In the genomic region with DNA sequence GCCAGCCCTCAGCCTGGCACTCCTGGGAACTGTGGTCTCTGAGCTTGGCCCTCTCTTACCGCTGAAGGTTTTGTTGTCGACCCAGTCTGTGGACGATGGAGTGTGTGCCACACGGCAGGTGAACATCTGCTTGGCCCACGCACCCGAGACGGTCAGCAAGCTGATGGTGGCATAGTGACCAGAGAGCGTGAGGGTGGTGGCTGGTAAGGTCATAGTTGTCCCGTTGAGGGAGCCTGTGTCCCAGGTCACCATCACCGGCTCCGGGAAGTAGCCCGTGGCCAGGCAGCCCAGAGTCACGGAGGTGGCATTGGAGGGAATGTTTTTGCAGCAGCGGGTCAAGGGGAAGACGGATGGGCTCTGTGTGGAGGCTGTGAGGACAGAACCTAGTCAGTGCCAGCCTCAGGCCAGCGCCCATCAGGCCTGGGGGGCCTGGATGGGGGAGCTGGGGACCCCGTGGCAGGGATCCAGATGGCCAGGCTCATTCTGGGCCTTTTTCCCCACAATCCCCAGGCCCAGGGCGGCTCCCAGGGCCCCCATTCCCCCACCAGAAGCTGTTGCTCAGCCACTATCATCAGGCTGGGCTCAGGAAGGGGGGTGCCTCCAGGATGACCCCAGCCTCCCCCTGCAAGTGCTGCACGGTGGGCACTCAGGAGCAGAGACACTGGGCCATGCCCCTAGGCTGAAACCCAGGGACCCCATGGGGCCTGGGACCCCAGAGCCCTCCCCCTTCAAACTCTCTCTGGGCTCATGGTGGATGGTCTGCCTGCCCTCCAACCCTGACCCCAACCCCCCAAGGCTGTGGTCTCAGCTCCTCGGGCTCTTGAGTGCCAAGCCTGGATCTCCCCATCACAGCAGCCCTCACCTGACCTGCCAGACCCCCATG, we compare ENCODE assay signal across 14 cellular contexts.
"Had no signal": no experiment of that assay in that cellular context is flagged by ENCODE, and none has a peak within 500 bp of the region (broad histone marks: within the 10 kb centered on the region; RNA-seq: fewer than 3 reads in every experiment).

No MANE protein-coding gene starts in this region.

- H3K4me3 ChIP-seq: lower lobe of right lung, skin epidermis had no signal

- H3K4me1 Mint-ChIP-seq: activated naive CD4-positive, alpha-beta T cell treated with anti-CD3 and anti-CD28 coated beads, Interleukin-2, amount 10 ng/mL, durations not matched to agents 7 days and 5 days; stimulated activated effector memory CD8-positive, alpha-beta T cell treated with anti-CD3 and anti-CD28 coated beads, Interleukin-12 subunit alpha, Interleukin-12 subunit beta, amount 100 ng/mL, for 72 hours had no signal

- H3K9me3 Mint-ChIP-seq: activated B cell treated with CpG ODN at 0.5 μM for 24 hours; activated naive CD4-positive, alpha-beta T cell treated with anti-CD3 and anti-CD28 coated beads, Interleukin-2, amount 10 ng/mL, durations not matched to agents 7 days and 5 days; activated T-helper 1 cell treated with anti-CD3 and anti-CD28 coated beads, Interleukin-12 subunit alpha, Interleukin-12 subunit beta, Interleukin-2, Interleukin-4 antibody, amounts not matched to agents 30 ng/mL and 10 ng/mL and 1 ng/mL, durations not matched to agents 14 hours and 24 hours and 36 hours; naive B cell; stimulated activated effector memory CD8-positive, alpha-beta T cell treated with anti-CD3 and anti-CD28 coated beads, Interleukin-12 subunit alpha, Interleukin-12 subunit beta, amount 100 ng/mL, for 72 hours; type B pancreatic cell had no signal

- ATAC-seq: lower lobe of right lung; stimulated activated effector memory CD8-positive, alpha-beta T cell treated with anti-CD3 and anti-CD28 coated beads, Interleukin-12 subunit alpha, Interleukin-12 subunit beta, amount 100 ng/mL, for 72 hours; T-helper 17 cell had no signal

- H3K27me3 Mint-ChIP-seq: activated B cell treated with CpG ODN at 0.5 μM for 24 hours, naive B cell, type B pancreatic cell had no signal

- H3K36me3 ChIP-seq: lower lobe of right lung had no signal

- H3K27ac ChIP-seq: lower lobe of right lung, skin epidermis had no signal

- H3K4me1 ChIP-seq: lower lobe of right lung had no signal

- DNase-seq: activated CD4-positive, alpha-beta T cell treated with anti-CD3 and anti-CD28 coated beads, Interleukin-2, amount 50 U/mL, for 4 hours; activated naive CD4-positive, alpha-beta T cell treated with anti-CD3 and anti-CD28 coated beads, Interleukin-2, amount 10 ng/mL, durations not matched to agents 7 days and 5 days; caudate nucleus; cortex of kidney; effector memory CD4-positive, alpha-beta T cell; hippocampal formation; lower lobe of right lung; naive B cell; T-helper 17 cell had no signal

- H3K9me3 ChIP-seq: lower lobe of right lung had no signal

- H3K27ac Mint-ChIP-seq: activated naive CD4-positive, alpha-beta T cell treated with anti-CD3 and anti-CD28 coated beads, Interleukin-2, amount 10 ng/mL, durations not matched to agents 7 days and 5 days; activated T-helper 1 cell treated with anti-CD3 and anti-CD28 coated beads, Interleukin-12 subunit alpha, Interleukin-12 subunit beta, Interleukin-2, Interleukin-4 antibody, amounts not matched to agents 30 ng/mL and 10 ng/mL and 1 ng/mL, durations not matched to agents 14 hours and 24 hours and 36 hours; stimulated activated effector memory CD8-positive, alpha-beta T cell treated with anti-CD3 and anti-CD28 coated beads, Interleukin-12 subunit alpha, Interleukin-12 subunit beta, amount 100 ng/mL, for 72 hours; T-helper 17 cell; type B pancreatic cell had no signal

- H3K4me3 Mint-ChIP-seq: activated B cell treated with CpG ODN at 0.5 μM for 24 hours; activated naive CD4-positive, alpha-beta T cell treated with anti-CD3 and anti-CD28 coated beads, Interleukin-2, amount 10 ng/mL, durations not matched to agents 7 days and 5 days; activated T-helper 1 cell treated with anti-CD3 and anti-CD28 coated beads, Interleukin-12 subunit alpha, Interleukin-12 subunit beta, Interleukin-2, Interleukin-4 antibody, amounts not matched to agents 30 ng/mL and 10 ng/mL and 1 ng/mL, durations not matched to agents 14 hours and 24 hours and 36 hours; stimulated activated effector memory CD8-positive, alpha-beta T cell treated with anti-CD3 and anti-CD28 coated beads, Interleukin-12 subunit alpha, Interleukin-12 subunit beta, amount 100 ng/mL, for 72 hours; T-helper 17 cell; type B pancreatic cell had no signal

- H3K36me3 Mint-ChIP-seq: activated naive CD4-positive, alpha-beta T cell treated with anti-CD3 and anti-CD28 coated beads, Interleukin-2, amount 10 ng/mL, durations not matched to agents 7 days and 5 days; naive B cell; stimulated activated effector memory CD8-positive, alpha-beta T cell treated with anti-CD3 and anti-CD28 coated beads, Interleukin-12 subunit alpha, Interleukin-12 subunit beta, amount 100 ng/mL, for 72 hours; type B pancreatic cell had no signal
